8 cellular contexts compared by ENCODE assay signal in genomic region chr15:31004220-31004733, GRCh38. TPM values are rescaled to one million over a fixed set of nuclear protein-coding genes. Genes with fewer than 3 reads are reported as not detected.
DNase-seq lines count a peak whose midpoint lies in the region; ATAC-seq, FAIRE-seq and TF ChIP-seq lines count a peak whose summit lies in the region.

No MANE protein-coding gene starts in this region.

- no peaks in the 10 kb centered on the region for H3K9me1 ChIP-seq in K562 (ENCODE audit: control insufficient read depth, insufficient read depth, low read length)

- H3K79me2 ChIP-seq in K562 (ENCODE audit: control insufficient read depth, insufficient read depth, low read length): no peaks in the 10 kb centered on the region; the same call in 2 of the 3 replicates

- no peak for TF ChIP-seq POLR2A in K562 (conservative IDR thresholded peaks at IDR 0.05)
- TF ChIP-seq POLR2A in prostate gland (IDR thresholded peaks at IDR 0.05): no peak

- H3K4me3 Mint-ChIP-seq in stimulated activated naive B cell treated with anti-CD40 and anti-IgM and Interleukin-4, amounts not matched to agents 10 μg/mL and 1 μg/mL and 100 μg/mL, for 72 hours: peak overlapping the region; percentile 54 to 73

- TF ChIP-seq CTCF in K562 (IDR thresholded peaks at IDR 0.05 in 2 of 3, conservative IDR thresholded peaks at IDR 0.05 in 1 of 3; ENCODE audit: insufficient read depth in 2 of 3, low read depth in 1 of 3, low read length in 3 of 3) (no peak), prostate gland (IDR thresholded peaks at IDR 0.05) (no peak)

- H3K4me2 ChIP-seq in K562 (ENCODE audit: insufficient read depth, low read length): no peak overlapping the region

- POLR2A ChIA-PET in K562 (lab: Yijun Ruan, JAX): no interaction called here

- H3K9ac ChIP-seq in K562 (ENCODE audit: insufficient read depth in 1 of 2, low read depth in 2 of 2, low read length in 2 of 2): no peak overlapping the region

- no peak overlapping the region for H3K27ac ChIP-seq in K562 (ENCODE audit: extremely low read depth, low read depth, low read length)
- H3K27ac ChIP-seq in prostate gland: no peak overlapping the region

- no peak for FAIRE-seq in K562 (lab: Jason Lieb, UNC)

- no peaks in the 10 kb centered on the region for H3K36me3 Mint-ChIP-seq in stimulated activated naive B cell treated with anti-CD40 and anti-IgM and Interleukin-4, amounts not matched to agents 10 μg/mL and 1 μg/mL and 100 μg/mL, for 72 hours

- H3K4me1 ChIP-seq in K562 (replicated peaks in 1 of 2; ENCODE audit: control insufficient read depth in 2 of 2, insufficient read depth in 2 of 2, low read length in 2 of 2) (peaks cover 0 to 2% of the 10 kb centered on the region in 2 experiments; a peak in 1 of 5 replicates), prostate gland (replicated peaks) (no peaks in the 10 kb centered on the region)

- H3K27me3 ChIP-seq in K562 (ENCODE audit: control insufficient read depth in 2 of 2, insufficient read depth in 2 of 2, low read length in 2 of 2) (peaks cover 24 to 32% of the 10 kb centered on the region in 2 experiments), prostate gland (replicated peaks; ENCODE audit: insufficient read depth) (no peaks in the 10 kb centered on the region)

- no peak overlapping the region for H3K27ac Mint-ChIP-seq in stimulated activated naive B cell treated with anti-CD40 and anti-IgM and Interleukin-4, amounts not matched to agents 10 μg/mL and 1 μg/mL and 100 μg/mL, for 72 hours

- H4K20me1 ChIP-seq in K562 (replicated peaks; ENCODE audit: control insufficient read depth, insufficient read depth, low read length): no peaks in the 10 kb centered on the region

- H3K9me3 ChIP-seq in K562 (replicated peaks; ENCODE audit: control insufficient read depth, insufficient read depth, low read depth, low read length) (no peaks in the 10 kb centered on the region), prostate gland (no peaks in the 10 kb centered on the region)

- ATAC-seq in GM18502 (IDR thresholded peaks at IDR 0.05; ENCODE audit: poor library complexity, unreplicated experiment): peak; percentile 93
- ATAC-seq in GM21529 (IDR thresholded peaks at IDR 0.05; ENCODE audit: unreplicated experiment): peak; percentile 87
- peak; percentile 41; the same call in 1 of the 3 replicates for ATAC-seq in K562
- ATAC-seq in stimulated activated naive B cell treated with anti-CD40 and anti-IgM and Interleukin-4, amounts not matched to agents 10 μg/mL and 1 μg/mL and 100 μg/mL, for 72 hours (replicated peaks): peak; percentile 89 to 91

- no TSS peak for BruUV-seq in K562 (replicated peaks; lab: Mats Ljungman, UMichigan)

- H3K36me3 ChIP-seq in K562 (ENCODE audit: control insufficient read depth, insufficient read depth, low read length) (no peaks in the 10 kb centered on the region), prostate gland (no peaks in the 10 kb centered on the region)

- TF ChIP-seq RAD21 in K562 (CRISPR knock-in tag; conservative IDR thresholded peaks at IDR 0.05 in 1 of 2, IDR thresholded peaks at IDR 0.05 in 1 of 2): no peak

- in situ Hi-C loops in K562 (cut with MboI): no loop called here

- intact Hi-C loops in K562 (cut with micrococcal nuclease): no loop called here
- intact Hi-C loops in prostate gland (cut with DNase I): no loop called here

- peaks cover 0 to under 1% of the 10 kb centered on the region in 2 donors for H3K9me3 Mint-ChIP-seq in stimulated activated naive B cell treated with anti-CD40 and anti-IgM and Interleukin-4, amounts not matched to agents 10 μg/mL and 1 μg/mL and 100 μg/mL, for 72 hours

- DNase-seq in HT1080 (ENCODE audit: low read depth) (peak; percentile 54), K562 (ENCODE audit: extremely low read depth in 1 of 4, low spot score in 3 of 4) (no peak), prostate gland (ENCODE audit: low spot score) (no peak)
- peak; percentile 67 for DNase-seq in stimulated activated naive B cell treated with anti-CD40 and anti-IgM and Interleukin-4, amounts not matched to agents 10 μg/mL and 1 μg/mL and 100 μg/mL, for 72 hours
- no peak for DNase-seq in stimulated activated CD8-positive, alpha-beta memory T cell treated with anti-CD3 and anti-CD28 coated beads, Interleukin-4, amount 100 ng/mL, for 48 hours
- no peak for DNase-seq in stimulated activated CD4-positive, alpha-beta T cell treated with anti-CD3 and anti-CD28 coated beads, Interleukin-15, amount 100 ng/mL, for 24 hours

- WGBS in K562 (ENCODE audit: insufficient coverage, low coverage, missing lambda C conversion rate): 0% methylated on average over 5 of the region's 5 CpGs
- WGBS in prostate gland: 44% methylated on average over 5 of the region's 5 CpGs

- H2AFZ ChIP-seq in K562 (ENCODE audit: low read depth, low read length): no peak overlapping the region

- TF ChIP-seq EP300 in K562 (IDR thresholded peaks at IDR 0.05; ENCODE audit: low read length): no peak

- peaks cover 44 to 60% of the 10 kb centered on the region in 2 donors for H3K4me1 Mint-ChIP-seq in stimulated activated naive B cell treated with anti-CD40 and anti-IgM and Interleukin-4, amounts not matched to agents 10 μg/mL and 1 μg/mL and 100 μg/mL, for 72 hours

- CTCF ChIA-PET in K562 (lab: Yijun Ruan, JAX; ENCODE audit: low intra/inter-chr PET ratio): no interaction called here

- H3K4me3 ChIP-seq in K562 (no peak overlapping the region), prostate gland (no peak overlapping the region)

- H3K27me3 Mint-ChIP-seq in stimulated activated naive B cell treated with anti-CD40 and anti-IgM and Interleukin-4, amounts not matched to agents 10 μg/mL and 1 μg/mL and 100 μg/mL, for 72 hours: no peaks in the 10 kb centered on the region

TF ChIP-seq in K562, 482 proteins besides CTCF, POLR2A, EP300 and RAD21:
- TF ChIP-seq, protein P1, sequence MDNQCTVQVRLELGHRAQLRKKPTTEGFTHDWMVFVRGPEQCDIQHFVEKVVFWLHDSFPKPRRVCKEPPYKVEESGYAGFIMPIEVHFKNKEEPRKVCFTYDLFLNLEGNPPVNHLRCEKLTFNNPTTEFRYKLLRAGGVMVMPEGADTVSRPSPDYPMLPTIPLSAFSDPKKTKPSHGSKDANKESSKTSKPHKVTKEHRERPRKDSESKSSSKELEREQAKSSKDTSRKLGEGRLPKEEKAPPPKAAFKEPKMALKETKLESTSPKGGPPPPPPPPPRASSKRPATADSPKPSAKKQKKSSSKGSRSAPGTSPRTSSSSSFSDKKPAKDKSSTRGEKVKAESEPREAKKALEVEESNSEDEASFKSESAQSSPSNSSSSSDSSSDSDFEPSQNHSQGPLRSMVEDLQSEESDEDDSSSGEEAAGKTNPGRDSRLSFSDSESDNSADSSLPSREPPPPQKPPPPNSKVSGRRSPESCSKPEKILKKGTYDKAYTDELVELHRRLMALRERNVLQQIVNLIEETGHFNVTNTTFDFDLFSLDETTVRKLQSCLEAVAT (IDR thresholded peaks at IDR 0.05): 0 out of 4 replicates have a peak, but pooled peaks of 1 of the 2 experiments have one; percentile 25
- TF ChIP-seq FUS (optimal IDR thresholded peaks at IDR 0.05; ENCODE audit: low read depth, low read length): no peak

RNA-seq across cellular contexts. Expression of gene MTMR10, which starts 12.8 kb away (rescaled TPM):
- 11.7 and 12.6 TPM in 2 replicates for total RNA-seq in HT1080 (2014; rRNA removed; shearing (Covaris generic))
- polyA plus RNA-seq in HT1080 (2015; cell fraction: cytosol; rRNA removed): 10.8 and 14.2 TPM in 2 replicates
- 15.9 and 16.5 TPM in 2 replicates for polyA plus RNA-seq in HT1080 (2015; cell fraction: nucleus; rRNA removed)
- 14.0 and 34.0 TPM in 2 replicates for total RNA-seq in K562 (2011; cell fraction: chromatin; rRNA removed; ENCODE audit: low replicate concordance)
- 9.2 and 9.6 TPM in 2 replicates for total RNA-seq in K562 (2011; cell fraction: nucleolus; rRNA removed)
- 14.1 and 22.3 TPM in 2 replicates for total RNA-seq in K562 (2011; cell fraction: nucleoplasm; rRNA removed)
- total RNA-seq in K562 (2014; rRNA removed) (3.4 and 3.9 TPM in 2 replicates), K562 (2014; rRNA removed; fragmentation: Illumina TruSeq; extraction: Trizol) (4.8 and 6.1 TPM in 2 replicates), K562 (2015; rRNA removed; fragmentation: Illumina TruSeq; extraction: Trizol) (6.3 and 6.8 TPM in 2 replicates), K562 (2021) (6.4 and 6.6 TPM in 2 replicates), prostate gland (10 to 100 TPM; 32.5 to 35.2 TPM)
- polyA plus RNA-seq in K562 (2011; rRNA removed) (4.8 and 5.7 TPM in 2 replicates), K562 (2014; fragmentation: Illumina TruSeq; extraction: Trizol) (5.4 and 5.7 TPM in 2 replicates), K562 (2014; fragmentation: Nextera tagmentation; extraction: Ambion mirVana) (1 to 10 TPM; 1.6 to 1.8 TPM), K562 (2014; rRNA removed) (3.5 and 4.0 TPM in 2 replicates)
- polyA plus RNA-seq in K562 (2011; cell fraction: cytosol; rRNA removed): 0.91 and 2.4 TPM in 2 replicates
- polyA plus RNA-seq in K562 (2011; cell fraction: nucleus; rRNA removed): 9.6 and 12.8 TPM in 2 replicates
- polyA plus RNA-seq in K562 (2012): 3.3 and 4.7 TPM in 2 replicates
- polyA minus RNA-seq in K562 (2011; rRNA and poly(A)+ RNA removed): 10.5 and 12.9 TPM in 2 replicates
- polyA minus RNA-seq in K562 (2011; cell fraction: cytosol; rRNA and poly(A)+ RNA removed): 2.9 and 5.3 TPM in 2 replicates
- polyA minus RNA-seq in K562 (2011; cell fraction: nucleus; rRNA and poly(A)+ RNA removed): 11.6 and 17.3 TPM in 2 replicates

Comparison
In these comparisons a context has a peak if more than half of its experiments do, and no peak if none do; other contexts are left out.
1. ATAC-seq: peak in every context shown above with its lines; median percentile 93 in GM18502; 90 in stimulated activated naive B cell treated with anti-CD40 and anti-IgM and Interleukin-4, amounts not matched to agents 10 μg/mL and 1 μg/mL and 100 μg/mL, for 72 hours; 87 in GM21529; 41 in K562.
2. DNase-seq: peak in HT1080 (single experiment) and stimulated activated naive B cell treated with anti-CD40 and anti-IgM and Interleukin-4, amounts not matched to agents 10 μg/mL and 1 μg/mL and 100 μg/mL, for 72 hours (single experiment); none in K562 (0 of 4), stimulated activated CD8-positive, alpha-beta memory T cell treated with anti-CD3 and anti-CD28 coated beads, Interleukin-4, amount 100 ng/mL, for 48 hours (single experiment), stimulated activated CD4-positive, alpha-beta T cell treated with anti-CD3 and anti-CD28 coated beads, Interleukin-15, amount 100 ng/mL, for 24 hours (single experiment) and prostate gland (single experiment).